19 cellular contexts compared by ENCODE assay signal in the genomic region with DNA sequence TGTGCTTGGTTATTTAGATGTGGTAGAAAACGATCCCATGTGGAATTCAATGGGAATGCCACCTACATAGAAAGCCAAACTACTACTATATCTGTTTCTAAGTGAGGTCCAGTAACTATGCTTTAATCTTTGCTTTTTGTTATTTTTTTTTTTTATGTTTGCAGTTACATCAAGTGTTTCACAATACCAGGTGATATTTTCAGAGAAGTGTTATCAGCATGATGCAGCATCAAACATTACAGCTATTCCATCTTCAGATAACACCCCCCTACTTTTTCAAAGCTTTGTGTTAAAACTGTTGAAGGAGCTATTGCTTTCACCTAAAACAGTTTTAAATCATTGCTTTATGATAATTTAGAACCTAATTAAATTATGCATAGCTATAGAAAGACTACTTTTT.
DNase-seq lines count a peak whose midpoint lies in the region; TF ChIP-seq lines count a peak whose summit lies in the region.
"Had no signal": no experiment of that assay in that cellular context is flagged by ENCODE, and none has a peak within 500 bp of the region (broad histone marks: within the 10 kb centered on the region; RNA-seq: fewer than 3 reads in every experiment).

No MANE protein-coding gene starts in this region.

- H3K27ac ChIP-seq in HUES6 (ENCODE audit: low read depth, low read length) = 0 out of 2 replicates have a peak overlapping the region, but pooled peaks have one; percentile 23
- H3K27ac ChIP-seq: 22Rv1; A549; BLaER1 treated with 17β-estradiol and CSF1 and Interleukin-3, amounts not matched to agents 10 nM and 100 nM; C4-2B had no signal

- H4K20me1 ChIP-seq in Loucy (ENCODE audit: insufficient read depth, low read length, poor library complexity, severe bottlenecking) = no peaks in the 10 kb centered on the region
- H4K20me1 ChIP-seq: BLaER1 treated with 17β-estradiol and CSF1 and Interleukin-3, amounts not matched to agents 10 nM and 100 nM had no signal

- H2AFZ ChIP-seq in Loucy (ENCODE audit: low read length) = peak overlapping the region; percentile 7; the same call in 1 of the 2 replicates

- POLR2A ChIA-PET in activated CD4-positive, alpha-beta memory T cell treated with anti-CD3 and anti-CD28 coated beads, Interleukin-2, amount 10 ng/mL, durations not matched to agents 7 days and 5 days (lab: Charles Lee) = no interaction called here

- H3K36me3 Mint-ChIP-seq in activated CD4-positive, alpha-beta memory T cell treated with anti-CD3 and anti-CD28 coated beads, Interleukin-2, amount 10 ng/mL, durations not matched to agents 7 days and 5 days (ENCODE audit: low read depth) = no peaks in the 10 kb centered on the region
- H3K36me3 Mint-ChIP-seq: CD8-positive, alpha-beta T cell had no signal

- no peaks in the 10 kb centered on the region for H3K79me2 ChIP-seq in Loucy (ENCODE audit: insufficient read depth, low read length)

- no peak for TF ChIP-seq CTCF in Loucy (conservative IDR thresholded peaks at IDR 0.05; ENCODE audit: low read length)

- no peak overlapping the region for H3K4me3 Mint-ChIP-seq in activated CD4-positive, alpha-beta memory T cell treated with anti-CD3 and anti-CD28 coated beads, Interleukin-2, amount 10 ng/mL, durations not matched to agents 7 days and 5 days
- H3K4me3 Mint-ChIP-seq: B cell; CD4-positive, alpha-beta T cell; CD8-positive, alpha-beta T cell had no signal

- peak; percentile 27 for DNase-seq in OCI-M1 (lab: John Stamatoyannopoulos, UW)
- DNase-seq in iris pigment epithelial cell (ENCODE audit: low read depth) = peak; percentile 5
- no peak for DNase-seq in activated gamma-delta T cell treated with Interleukin-2 at 50 U/mL for 16 hours
- DNase-seq in activated CD4-positive, alpha-beta memory T cell treated with anti-CD3 and anti-CD28 coated beads, Interleukin-2, amount 10 ng/mL, durations not matched to agents 7 days and 5 days = no peak
- DNase-seq in cerebellar nuclear complex (lab: John Stamatoyannopoulos, UW) = no peak
- DNase-seq: AML-193; Caco-2; Calu3; CD4-positive, alpha-beta T cell; CD8-positive, alpha-beta T cell; DMS79 treated with DMSO at 0.1 percent for 48 hours; GF-D8 had no signal

- no peak overlapping the region for H3K9ac ChIP-seq in HUES6 (ENCODE audit: low read length)
- H3K9ac ChIP-seq in Loucy (ENCODE audit: low read depth, low read length, poor library complexity, severe bottlenecking) = no peak overlapping the region
- H3K9ac ChIP-seq: BLaER1 treated with 17β-estradiol and CSF1 and Interleukin-3, amounts not matched to agents 10 nM and 100 nM had no signal

- no peaks in the 10 kb centered on the region for H3K9me3 Mint-ChIP-seq in activated CD4-positive, alpha-beta memory T cell treated with anti-CD3 and anti-CD28 coated beads, Interleukin-2, amount 10 ng/mL, durations not matched to agents 7 days and 5 days
- H3K9me3 Mint-ChIP-seq: CD4-positive, alpha-beta T cell; CD8-positive, alpha-beta T cell had no signal

- no peaks in the 10 kb centered on the region for H3F3A ChIP-seq in Loucy (ENCODE audit: low read depth)

- H3K27me3 ChIP-seq in HUES6 (ENCODE audit: control insufficient read depth, insufficient read depth, low read length) (no peaks in the 10 kb centered on the region), Loucy (ENCODE audit: insufficient read depth, low read length, poor library complexity, severe bottlenecking) (no peaks in the 10 kb centered on the region)
- H3K27me3 ChIP-seq: BLaER1 treated with 17β-estradiol and CSF1 and Interleukin-3, amounts not matched to agents 10 nM and 100 nM had no signal

- no peaks in the 10 kb centered on the region for H3K4me1 Mint-ChIP-seq in activated CD4-positive, alpha-beta memory T cell treated with anti-CD3 and anti-CD28 coated beads, Interleukin-2, amount 10 ng/mL, durations not matched to agents 7 days and 5 days
- H3K4me1 Mint-ChIP-seq: B cell had no signal

- H3K36me3 ChIP-seq in HUES6 (ENCODE audit: control insufficient read depth, insufficient read depth, low read length) = no peaks in the 10 kb centered on the region
- H3K36me3 ChIP-seq in Loucy (ENCODE audit: insufficient read depth, low read length) = no peaks in the 10 kb centered on the region
- H3K36me3 ChIP-seq: BLaER1 treated with 17β-estradiol and CSF1 and Interleukin-3, amounts not matched to agents 10 nM and 100 nM had no signal

- H3K4me1 ChIP-seq in HUES6 (ENCODE audit: control insufficient read depth, insufficient read depth, low read length) = no peaks in the 10 kb centered on the region; the same call in 1 of the 2 replicates
- no peaks in the 10 kb centered on the region for H3K4me1 ChIP-seq in Loucy (ENCODE audit: insufficient read depth, low read length, poor library complexity, severe bottlenecking)
- H3K4me1 ChIP-seq: A549; BLaER1 treated with 17β-estradiol and CSF1 and Interleukin-3, amounts not matched to agents 10 nM and 100 nM had no signal

- no peaks in the 10 kb centered on the region for H3K9me3 ChIP-seq in HUES6 (ENCODE audit: control insufficient read depth, insufficient read depth, low read depth, low read length)
- H3K9me3 ChIP-seq in Loucy (ENCODE audit: insufficient read depth, low read depth, low read length) = no peaks in the 10 kb centered on the region
- H3K9me3 ChIP-seq: A549; BLaER1 treated with 17β-estradiol and CSF1 and Interleukin-3, amounts not matched to agents 10 nM and 100 nM; Caco-2 had no signal

- H3K9me2 ChIP-seq in Loucy (replicated peaks; ENCODE audit: low read depth, low read length) = no peaks in the 10 kb centered on the region

- H3K27me3 Mint-ChIP-seq in activated CD4-positive, alpha-beta memory T cell treated with anti-CD3 and anti-CD28 coated beads, Interleukin-2, amount 10 ng/mL, durations not matched to agents 7 days and 5 days = no peaks in the 10 kb centered on the region

- no peak overlapping the region for H3K27ac Mint-ChIP-seq in activated CD4-positive, alpha-beta memory T cell treated with anti-CD3 and anti-CD28 coated beads, Interleukin-2, amount 10 ng/mL, durations not matched to agents 7 days and 5 days
- H3K27ac Mint-ChIP-seq: B cell; CD4-positive, alpha-beta T cell; CD8-positive, alpha-beta T cell had no signal

- CTCF ChIA-PET in activated CD4-positive, alpha-beta memory T cell treated with anti-CD3 and anti-CD28 coated beads, Interleukin-2, amount 10 ng/mL, durations not matched to agents 7 days and 5 days (lab: Charles Lee) = no interaction called here

- H3K4me2 ChIP-seq in Loucy (ENCODE audit: low read depth, low read length, poor library complexity, severe bottlenecking) = no peak overlapping the region
- H3K4me2 ChIP-seq: A549; BLaER1 treated with 17β-estradiol and CSF1 and Interleukin-3, amounts not matched to agents 10 nM and 100 nM had no signal

- no peak overlapping the region for H3K4me3 ChIP-seq in HUES6 (ENCODE audit: low read depth, low read length)
- H3K4me3 ChIP-seq in Loucy (ENCODE audit: low read length, poor library complexity, severe bottlenecking) = no peak overlapping the region
- H3K4me3 ChIP-seq: A549; BLaER1 treated with 17β-estradiol and CSF1 and Interleukin-3, amounts not matched to agents 10 nM and 100 nM had no signal

Comparison
In these comparisons a context has a peak if more than half of its experiments do, and no peak if none do; other contexts are left out.
1. DNase-seq: peak in OCI-M1 (single experiment) and iris pigment epithelial cell (single experiment); none in activated gamma-delta T cell treated with Interleukin-2 at 50 U/mL for 16 hours (single experiment), activated CD4-positive, alpha-beta memory T cell treated with anti-CD3 and anti-CD28 coated beads, Interleukin-2, amount 10 ng/mL, durations not matched to agents 7 days and 5 days (single experiment) and cerebellar nuclear complex (0 of 2).